Comparison of ENCODE assay signal across 8 cellular contexts in the genomic region with DNA sequence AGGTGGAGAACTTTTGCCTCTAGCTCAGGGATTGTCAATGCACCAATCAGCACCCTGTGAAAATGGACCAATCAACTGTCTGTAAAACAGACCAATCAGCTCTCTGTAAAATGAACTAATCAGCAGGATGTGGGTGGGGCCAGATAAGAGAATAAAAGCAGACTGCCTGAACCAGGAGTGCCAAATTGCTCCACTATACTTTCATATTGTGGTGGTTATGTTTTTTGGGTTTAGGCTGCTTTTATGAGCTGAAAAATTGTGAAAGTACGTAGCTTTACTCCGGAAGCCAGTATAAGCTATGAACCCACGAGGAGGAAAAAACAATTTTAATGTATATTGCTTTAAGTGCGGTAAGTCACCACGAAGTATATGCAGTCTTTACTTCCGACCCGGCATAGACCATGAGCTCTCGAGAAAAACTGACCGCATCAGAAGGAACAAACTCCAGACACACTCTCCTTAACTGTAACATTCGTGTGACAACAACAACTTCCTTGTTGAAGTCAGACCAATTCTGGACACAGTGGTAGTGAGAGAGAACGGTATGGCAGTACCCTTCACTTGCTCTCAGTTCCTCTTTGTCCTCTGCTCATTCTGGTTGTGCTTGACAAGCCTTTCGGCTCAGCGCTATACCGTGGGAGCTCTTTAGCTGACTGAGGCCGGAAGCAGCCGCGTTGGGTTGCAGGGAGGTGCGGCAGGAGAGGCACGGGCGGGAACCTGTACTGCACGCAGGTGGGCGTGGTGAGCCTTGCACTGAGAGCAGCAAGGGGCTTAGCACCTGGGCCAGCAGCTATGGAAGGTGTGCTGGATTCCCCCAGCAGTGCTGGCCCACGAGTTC.
DNase-seq lines count a peak whose midpoint lies in the region; ATAC-seq and TF ChIP-seq lines count a peak whose summit lies in the region.

No MANE protein-coding gene starts in this region.

- H3K9me3 ChIP-seq in sigmoid colon, result no peaks in the 10 kb centered on the region
- H3K9me3 ChIP-seq in vagina, result no peaks in the 10 kb centered on the region

- no peaks in the 10 kb centered on the region for H3K4me1 ChIP-seq in rectal smooth muscle tissue (ENCODE audit: control insufficient read depth, insufficient read depth, low read length)
- no peaks in the 10 kb centered on the region for H3K4me1 ChIP-seq in sigmoid colon
- H3K4me1 ChIP-seq in vagina, result no peaks in the 10 kb centered on the region

- TF ChIP-seq CTCF in sigmoid colon (IDR thresholded peaks at IDR 0.05), result no peak
- no peak for TF ChIP-seq CTCF in vagina (IDR thresholded peaks at IDR 0.05)

- H3K4me3 ChIP-seq in rectal smooth muscle tissue (ENCODE audit: low read length) (peak overlapping the region; percentile 44), sigmoid colon (no peak overlapping the region), vagina (no peak overlapping the region)

- H3K36me3 ChIP-seq in rectal smooth muscle tissue (ENCODE audit: control insufficient read depth, insufficient read depth, low read length), result no peaks in the 10 kb centered on the region
- H3K36me3 ChIP-seq in sigmoid colon, result no peaks in the 10 kb centered on the region
- no peaks in the 10 kb centered on the region for H3K36me3 ChIP-seq in vagina

- H3K9ac ChIP-seq in rectal smooth muscle tissue (ENCODE audit: low read length), result no peak overlapping the region

- intact Hi-C loops in sigmoid colon (cut with DNase I) (no loop called here), vagina (cut with DNase I) (no loop called here)

- no peak for TF ChIP-seq EP300 in sigmoid colon (IDR thresholded peaks at IDR 0.05)

- peak; percentile 32 for DNase-seq in OCI-M1 (lab: John Stamatoyannopoulos, UW)
- peak; percentile 48 for DNase-seq in activated gamma-delta T cell treated with anti-CD3 and anti-CD28 coated beads, Interleukin-2, amount 50 U/mL, for 16 hours (ENCODE audit: low read depth)
- DNase-seq in hepatic stellate cell (ENCODE audit: low spot score), result no peak
- no peak for DNase-seq in sigmoid colon
- DNase-seq in vagina (ENCODE audit: extremely low spot score in 2 of 2), result no peak

- ATAC-seq in GM18502 (IDR thresholded peaks at IDR 0.05; ENCODE audit: poor library complexity, unreplicated experiment) (peak; percentile 99), HG02759 (IDR thresholded peaks at IDR 0.05; ENCODE audit: unreplicated experiment) (peak; percentile 98)

- WGBS in sigmoid colon, 2 donors, result 71 to 76% methylated on average over 23 of the region's 23 CpGs

- H3K27me3 ChIP-seq in rectal smooth muscle tissue (ENCODE audit: control insufficient read depth, insufficient read depth, low read length), result no peaks in the 10 kb centered on the region
- no peaks in the 10 kb centered on the region for H3K27me3 ChIP-seq in sigmoid colon
- H3K27me3 ChIP-seq in vagina, result no peaks in the 10 kb centered on the region

- no peak for TF ChIP-seq POLR2A in sigmoid colon (IDR thresholded peaks at IDR 0.05)
- TF ChIP-seq POLR2A in vagina (IDR thresholded peaks at IDR 0.05), result no peak

- no peak overlapping the region for H3K27ac ChIP-seq in rectal smooth muscle tissue (ENCODE audit: low read depth, low read length)
- no peak overlapping the region for H3K27ac ChIP-seq in sigmoid colon
- H3K27ac ChIP-seq in vagina, result no peak overlapping the region

Comparison
In these comparisons a context has a peak if more than half of its experiments do, and no peak if none do; other contexts are left out.
1. DNase-seq: peak in OCI-M1 (single experiment) and activated gamma-delta T cell treated with anti-CD3 and anti-CD28 coated beads, Interleukin-2, amount 50 U/mL, for 16 hours (single experiment); none in hepatic stellate cell (single experiment), sigmoid colon (single experiment) and vagina (0 of 2).